In genomic region chr15:33433821-33434220, GRCh38 we compare ENCODE assay signal across 24 cellular contexts.
"Had no signal": no experiment of that assay in that cellular context is flagged by ENCODE, and none has a peak within 500 bp of the region (broad histone marks: within the 10 kb centered on the region; RNA-seq: fewer than 3 reads in every experiment).

No MANE protein-coding gene starts in this region.

- DNase-seq: colonic mucosa; cortex of kidney; dermis blood vessel endothelial cell; dorsolateral prefrontal cortex; effector CD4-positive, alpha-beta T cell; effector CD8-positive, alpha-beta T cell; effector memory CD4-positive, alpha-beta T cell; effector memory CD8-positive, alpha-beta T cell; endodermal cell; erythroblast; esophagus squamous epithelium; foreskin fibroblast; foreskin keratinocyte; foreskin melanocyte; gastrocnemius medialis; glutamatergic neuron; head of caudate nucleus; heart left ventricle; heart right ventricle had no signal

- H3K9me3 ChIP-seq: colonic mucosa, esophagus muscularis mucosa, esophagus squamous epithelium, gastrocnemius medialis, gastroesophageal sphincter had no signal

- ATAC-seq: effector memory CD8-positive, alpha-beta T cell; esophagus mucosa; foreskin keratinocyte; gastrocnemius medialis; gastroesophageal sphincter; heart left ventricle; heart right ventricle had no signal

- H3K4me1 ChIP-seq: colonic mucosa, esophagus muscularis mucosa, esophagus squamous epithelium, foreskin keratinocyte, gastrocnemius medialis, gastroesophageal sphincter, heart left ventricle, heart right ventricle had no signal

- H3K27ac ChIP-seq: colonic mucosa, coronary artery, dorsolateral prefrontal cortex, epithelial cell of prostate, esophagus muscularis mucosa, esophagus squamous epithelium, foreskin keratinocyte, gastrocnemius medialis, gastroesophageal sphincter, heart left ventricle, heart right ventricle had no signal

- H3K4me3 ChIP-seq: colonic mucosa, coronary artery, dorsolateral prefrontal cortex, esophagus muscularis mucosa, esophagus squamous epithelium, gastrocnemius medialis, gastroesophageal sphincter, heart left ventricle, heart right ventricle had no signal

- H3K27me3 ChIP-seq: colonic mucosa, esophagus muscularis mucosa, esophagus squamous epithelium, gastrocnemius medialis, gastroesophageal sphincter, heart left ventricle, heart right ventricle had no signal

- H3K36me3 ChIP-seq: colonic mucosa, esophagus muscularis mucosa, esophagus squamous epithelium, gastrocnemius medialis, gastroesophageal sphincter, heart left ventricle, heart right ventricle had no signal
